8 cellular contexts compared by ENCODE assay signal in the genomic region with DNA sequence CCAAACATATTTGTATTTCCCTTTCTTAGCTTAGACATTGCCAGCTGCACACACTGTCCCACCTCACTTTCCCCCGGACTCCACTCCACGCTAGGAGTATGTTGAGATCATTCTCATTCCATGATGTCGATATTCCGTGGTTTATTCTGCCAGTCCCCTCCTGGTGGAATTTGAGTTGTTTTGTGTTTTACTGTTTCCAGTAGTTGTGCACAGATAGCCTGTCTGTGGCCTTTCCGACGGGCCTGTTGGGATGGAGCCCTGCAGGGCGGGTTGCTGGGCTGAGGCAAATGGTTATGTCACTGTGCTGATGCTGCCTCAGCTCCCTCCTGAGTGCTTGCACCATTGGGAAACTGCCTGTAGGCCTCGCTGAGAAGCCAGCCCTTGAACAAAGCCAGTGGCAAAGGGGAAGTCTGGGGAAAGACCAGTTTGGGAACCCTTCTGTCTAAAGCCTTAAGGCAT. TPM values are rescaled to one million over a fixed set of nuclear protein-coding genes. Genes with fewer than 3 reads are reported as not detected.
A peak's percentile ranks its signal among the peaks of the same experiment; 100 is the strongest.
DNase-seq lines count a peak whose midpoint lies in the region; ATAC-seq and TF ChIP-seq lines count a peak whose summit lies in the region.

No MANE protein-coding gene starts in this region.

- ATAC-seq in memory B cell (ENCODE audit: low read depth) (no peak), HG03521 (IDR thresholded peaks at IDR 0.05; ENCODE audit: unreplicated experiment) (no peak)

- no peak overlapping the region for H3K4me3 ChIP-seq in colonic mucosa
- no peak overlapping the region for H3K4me3 ChIP-seq in vagina

- no peaks in the 10 kb centered on the region for H3K27me3 Mint-ChIP-seq in memory B cell

- H3K27me3 ChIP-seq in colonic mucosa = no peaks in the 10 kb centered on the region
- no peaks in the 10 kb centered on the region for H3K27me3 ChIP-seq in vagina

- no peaks in the 10 kb centered on the region for H3K4me1 ChIP-seq in colonic mucosa
- peaks cover 30% of the 10 kb centered on the region for H3K4me1 ChIP-seq in vagina

- intact Hi-C loops in colonic mucosa (cut with DNase I) (no loop called here), vagina (cut with DNase I) (no loop called here)

- H3K36me3 ChIP-seq in colonic mucosa (no peaks in the 10 kb centered on the region), vagina (no peaks in the 10 kb centered on the region)

- no peak for TF ChIP-seq POLR2A in vagina (IDR thresholded peaks at IDR 0.05)

- H3K36me3 Mint-ChIP-seq in memory B cell = peaks cover 11% of the 10 kb centered on the region

- peak; percentile 80 for DNase-seq in AG08396 (ENCODE audit: low spot score)
- DNase-seq in NOMO-1 treated with DMSO at 0.1 percent for 48 hours (lab: John Stamatoyannopoulos, UW; ENCODE audit: unreplicated experiment) = peak; percentile 27
- DNase-seq in colonic mucosa = no peak
- DNase-seq in memory B cell (ENCODE audit: low spot score in 2 of 2) = no peak
- DNase-seq in vagina (ENCODE audit: extremely low spot score in 2 of 2) = no peak
- DNase-seq in NCI-H1417 (lab: John Stamatoyannopoulos, UW) = no peak
- no peak for DNase-seq in GOT3 (lab: John Stamatoyannopoulos, UW)

- no peak for TF ChIP-seq CTCF in colonic mucosa (IDR thresholded peaks at IDR 0.05)
- no peak for TF ChIP-seq CTCF in vagina (IDR thresholded peaks at IDR 0.05)

- H3K27ac Mint-ChIP-seq in memory B cell = peak overlapping the region; percentile 77

- H3K9me3 ChIP-seq in colonic mucosa (no peaks in the 10 kb centered on the region), vagina (no peaks in the 10 kb centered on the region)

- H3K27ac ChIP-seq in colonic mucosa = peak overlapping the region; percentile 24
- H3K27ac ChIP-seq in vagina = peak overlapping the region; percentile 47

- H3K4me3 Mint-ChIP-seq in memory B cell = no peak overlapping the region

- peaks cover 40% of the 10 kb centered on the region for H3K4me1 Mint-ChIP-seq in memory B cell

- H3K9me3 Mint-ChIP-seq in memory B cell = no peaks in the 10 kb centered on the region

- no peak overlapping the region for H3K9ac ChIP-seq in colonic mucosa (ENCODE audit: low read depth in 2 of 2, low read length in 2 of 2)

RNA-seq across cellular contexts. Expression of a gene that starts 12.8 kb away (rescaled TPM):
- total RNA-seq in colonic mucosa (10 to 100 TPM; 46.6 to 50.2 TPM), vagina (22.6 TPM)

Comparison
In these comparisons a context has a peak if more than half of its experiments do, and no peak if none do; other contexts are left out.
1. DNase-seq: peak in AG08396 (single experiment) and NOMO-1 treated with DMSO at 0.1 percent for 48 hours (single experiment); none in colonic mucosa (single experiment), memory B cell (0 of 2), vagina (0 of 2), NCI-H1417 (0 of 3) and GOT3 (single experiment).